Comparison of ENCODE assay signal across 1 cellular context in the genomic region with DNA sequence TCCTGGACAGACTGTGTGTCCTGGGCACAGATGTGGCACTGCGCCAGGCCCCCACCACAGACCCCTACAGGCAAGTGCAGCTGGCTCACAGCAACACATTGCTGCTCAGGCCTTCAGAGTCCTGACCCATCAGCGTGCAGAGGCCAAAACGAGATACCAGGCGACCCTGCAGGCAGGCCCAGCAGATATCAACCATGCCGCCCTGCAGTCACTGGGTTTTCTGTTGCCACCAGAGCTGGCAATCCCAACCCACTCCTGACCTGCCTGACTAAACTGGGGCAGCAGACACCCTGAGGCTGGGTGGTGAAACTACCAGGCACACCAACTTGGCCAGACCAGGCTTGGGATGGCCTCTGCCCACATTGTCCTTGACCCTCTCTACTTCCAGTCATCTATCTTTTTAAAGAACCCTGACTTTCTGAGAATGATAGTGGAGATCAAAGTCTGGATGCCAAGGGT.
TF ChIP-seq lines count a peak whose summit lies in the region.

No MANE protein-coding gene starts in this region.

TF ChIP-seq in SK-N-SH treated with all-trans-retinoic acid at 6 μM for 48 hours, 23 proteins besides CTCF, POLR2A, EP300 and RAD21 (continued from another document):
- TF ChIP-seq, protein P1, sequence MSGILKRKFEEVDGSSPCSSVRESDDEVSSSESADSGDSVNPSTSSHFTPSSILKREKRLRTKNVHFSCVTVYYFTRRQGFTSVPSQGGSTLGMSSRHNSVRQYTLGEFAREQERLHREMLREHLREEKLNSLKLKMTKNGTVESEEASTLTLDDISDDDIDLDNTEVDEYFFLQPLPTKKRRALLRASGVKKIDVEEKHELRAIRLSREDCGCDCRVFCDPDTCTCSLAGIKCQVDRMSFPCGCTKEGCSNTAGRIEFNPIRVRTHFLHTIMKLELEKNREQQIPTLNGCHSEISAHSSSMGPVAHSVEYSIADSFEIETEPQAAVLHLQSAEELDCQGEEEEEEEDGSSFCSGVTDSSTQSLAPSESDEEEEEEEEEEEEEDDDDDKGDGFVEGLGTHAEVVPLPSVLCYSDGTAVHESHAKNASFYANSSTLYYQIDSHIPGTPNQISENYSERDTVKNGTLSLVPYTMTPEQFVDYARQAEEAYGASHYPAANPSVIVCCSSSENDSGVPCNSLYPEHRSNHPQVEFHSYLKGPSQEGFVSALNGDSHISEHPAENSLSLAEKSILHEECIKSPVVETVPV (CRISPR knock-in tag; IDR thresholded peaks at IDR 0.05): no peak
- TF ChIP-seq, protein P2, sequence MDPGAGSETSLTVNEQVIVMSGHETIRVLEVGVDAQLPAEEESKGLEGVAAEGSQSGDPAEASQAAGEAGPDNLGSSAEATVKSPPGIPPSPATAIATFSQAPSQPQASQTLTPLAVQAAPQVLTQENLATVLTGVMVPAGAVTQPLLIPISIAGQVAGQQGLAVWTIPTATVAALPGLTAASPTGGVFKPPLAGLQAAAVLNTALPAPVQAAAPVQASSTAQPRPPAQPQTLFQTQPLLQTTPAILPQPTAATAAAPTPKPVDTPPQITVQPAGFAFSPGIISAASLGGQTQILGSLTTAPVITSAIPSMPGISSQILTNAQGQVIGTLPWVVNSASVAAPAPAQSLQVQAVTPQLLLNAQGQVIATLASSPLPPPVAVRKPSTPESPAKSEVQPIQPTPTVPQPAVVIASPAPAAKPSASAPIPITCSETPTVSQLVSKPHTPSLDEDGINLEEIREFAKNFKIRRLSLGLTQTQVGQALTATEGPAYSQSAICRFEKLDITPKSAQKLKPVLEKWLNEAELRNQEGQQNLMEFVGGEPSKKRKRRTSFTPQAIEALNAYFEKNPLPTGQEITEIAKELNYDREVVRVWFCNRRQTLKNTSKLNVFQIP (CRISPR knock-in tag; IDR thresholded peaks at IDR 0.05; ENCODE audit: borderline replicate concordance, low read depth): no peak
- no peak for TF ChIP-seq SNAI2 (CRISPR knock-in tag; IDR thresholded peaks at IDR 0.05)
- TF ChIP-seq CSDC2 (CRISPR knock-in tag; IDR thresholded peaks at IDR 0.05): no peak
- TF ChIP-seq OSR1 (CRISPR knock-in tag; IDR thresholded peaks at IDR 0.05): no peak
- no peak for TF ChIP-seq ZNF8 (CRISPR knock-in tag; IDR thresholded peaks at IDR 0.05)
- TF ChIP-seq, protein P3, sequence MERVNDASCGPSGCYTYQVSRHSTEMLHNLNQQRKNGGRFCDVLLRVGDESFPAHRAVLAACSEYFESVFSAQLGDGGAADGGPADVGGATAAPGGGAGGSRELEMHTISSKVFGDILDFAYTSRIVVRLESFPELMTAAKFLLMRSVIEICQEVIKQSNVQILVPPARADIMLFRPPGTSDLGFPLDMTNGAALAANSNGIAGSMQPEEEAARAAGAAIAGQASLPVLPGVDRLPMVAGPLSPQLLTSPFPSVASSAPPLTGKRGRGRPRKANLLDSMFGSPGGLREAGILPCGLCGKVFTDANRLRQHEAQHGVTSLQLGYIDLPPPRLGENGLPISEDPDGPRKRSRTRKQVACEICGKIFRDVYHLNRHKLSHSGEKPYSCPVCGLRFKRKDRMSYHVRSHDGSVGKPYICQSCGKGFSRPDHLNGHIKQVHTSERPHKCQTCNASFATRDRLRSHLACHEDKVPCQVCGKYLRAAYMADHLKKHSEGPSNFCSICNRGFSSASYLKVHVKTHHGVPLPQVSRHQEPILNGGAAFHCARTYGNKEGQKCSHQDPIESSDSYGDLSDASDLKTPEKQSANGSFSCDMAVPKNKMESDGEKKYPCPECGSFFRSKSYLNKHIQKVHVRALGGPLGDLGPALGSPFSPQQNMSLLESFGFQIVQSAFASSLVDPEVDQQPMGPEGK (CRISPR knock-in tag; IDR thresholded peaks at IDR 0.05; ENCODE audit: borderline replicate concordance): no peak
- TF ChIP-seq, protein P4, sequence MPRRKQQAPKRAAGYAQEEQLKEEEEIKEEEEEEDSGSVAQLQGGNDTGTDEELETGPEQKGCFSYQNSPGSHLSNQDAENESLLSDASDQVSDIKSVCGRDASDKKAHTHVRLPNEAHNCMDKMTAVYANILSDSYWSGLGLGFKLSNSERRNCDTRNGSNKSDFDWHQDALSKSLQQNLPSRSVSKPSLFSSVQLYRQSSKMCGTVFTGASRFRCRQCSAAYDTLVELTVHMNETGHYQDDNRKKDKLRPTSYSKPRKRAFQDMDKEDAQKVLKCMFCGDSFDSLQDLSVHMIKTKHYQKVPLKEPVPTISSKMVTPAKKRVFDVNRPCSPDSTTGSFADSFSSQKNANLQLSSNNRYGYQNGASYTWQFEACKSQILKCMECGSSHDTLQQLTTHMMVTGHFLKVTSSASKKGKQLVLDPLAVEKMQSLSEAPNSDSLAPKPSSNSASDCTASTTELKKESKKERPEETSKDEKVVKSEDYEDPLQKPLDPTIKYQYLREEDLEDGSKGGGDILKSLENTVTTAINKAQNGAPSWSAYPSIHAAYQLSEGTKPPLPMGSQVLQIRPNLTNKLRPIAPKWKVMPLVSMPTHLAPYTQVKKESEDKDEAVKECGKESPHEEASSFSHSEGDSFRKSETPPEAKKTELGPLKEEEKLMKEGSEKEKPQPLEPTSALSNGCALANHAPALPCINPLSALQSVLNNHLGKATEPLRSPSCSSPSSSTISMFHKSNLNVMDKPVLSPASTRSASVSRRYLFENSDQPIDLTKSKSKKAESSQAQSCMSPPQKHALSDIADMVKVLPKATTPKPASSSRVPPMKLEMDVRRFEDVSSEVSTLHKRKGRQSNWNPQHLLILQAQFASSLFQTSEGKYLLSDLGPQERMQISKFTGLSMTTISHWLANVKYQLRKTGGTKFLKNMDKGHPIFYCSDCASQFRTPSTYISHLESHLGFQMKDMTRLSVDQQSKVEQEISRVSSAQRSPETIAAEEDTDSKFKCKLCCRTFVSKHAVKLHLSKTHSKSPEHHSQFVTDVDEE (CRISPR knock-in tag; IDR thresholded peaks at IDR 0.05): no peak
- TF ChIP-seq BACH2 (CRISPR knock-in tag; IDR thresholded peaks at IDR 0.05; ENCODE audit: borderline replicate concordance): no peak
- no peak for TF ChIP-seq ISL1 (CRISPR knock-in tag; IDR thresholded peaks at IDR 0.05)
- TF ChIP-seq RARB (CRISPR knock-in tag; IDR thresholded peaks at IDR 0.05): no peak
